In the genomic region with DNA sequence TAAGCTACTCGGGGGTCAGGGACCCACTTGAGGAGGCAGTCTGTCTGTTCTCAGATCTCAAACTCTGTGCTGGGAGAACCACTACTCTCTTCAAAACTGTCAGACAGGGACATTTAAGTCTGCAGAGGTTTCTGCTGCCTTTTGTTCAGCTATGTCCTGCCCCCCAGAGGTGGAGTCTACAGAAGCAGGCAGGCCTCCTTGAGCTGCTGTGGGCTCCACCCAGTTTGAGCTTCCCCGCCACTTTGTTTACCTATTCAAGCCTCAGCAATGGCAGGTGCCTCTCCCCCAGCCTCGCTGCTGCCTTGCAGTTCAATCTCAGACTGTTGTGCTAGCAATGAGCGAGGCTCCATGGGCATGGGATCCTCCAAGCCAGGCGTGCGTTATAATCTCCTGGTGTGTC, we compare ENCODE assay signal across 1 cellular context.
TF ChIP-seq lines count a peak whose summit lies in the region.

No MANE protein-coding gene starts in this region.

TF ChIP-seq in WTC11, 78 proteins besides CTCF, POLR2A, EP300 and RAD21:
- 0 out of 2 replicates have a peak, but pooled peaks have one; percentile 25 for TF ChIP-seq FOXK1 (CRISPR knock-in tag; IDR thresholded peaks at IDR 0.05)
